In the genomic region with DNA sequence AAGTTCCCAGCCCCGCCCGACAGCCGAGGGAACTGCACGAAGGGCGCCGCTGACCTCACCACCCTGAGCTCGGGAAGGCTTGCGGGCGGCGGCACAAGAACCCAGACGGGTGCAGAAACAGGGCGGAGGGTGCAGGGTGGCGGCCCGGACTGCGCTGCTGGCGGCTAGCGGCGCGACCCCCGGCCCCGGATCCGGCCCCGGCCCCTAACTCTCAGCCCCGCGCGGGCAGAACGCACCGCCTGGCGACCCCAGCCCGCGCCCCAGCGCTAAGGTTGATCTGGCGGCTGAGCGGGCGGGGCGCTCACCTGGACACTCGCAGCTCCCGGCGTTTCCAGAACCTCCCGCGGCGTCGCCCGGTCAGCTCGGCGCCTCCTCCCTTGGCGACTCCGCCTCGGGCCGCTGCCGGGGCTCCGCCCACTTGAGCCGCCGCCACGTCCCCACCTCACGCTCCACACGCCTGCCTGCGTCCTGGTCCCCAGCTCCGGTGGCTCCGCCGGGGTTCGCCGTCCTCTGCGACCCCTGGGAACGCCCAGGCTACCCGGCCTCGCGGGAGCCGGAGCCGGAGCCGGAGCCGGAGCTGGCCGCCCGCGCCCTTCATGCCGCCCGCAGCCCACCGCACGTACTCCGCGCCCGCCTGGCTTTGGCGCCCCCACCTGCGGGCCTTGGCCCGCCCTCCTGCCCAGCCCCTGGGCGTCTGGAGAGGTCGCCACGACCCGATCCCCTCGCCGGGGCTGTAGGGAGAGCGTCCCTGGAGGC, we compare ENCODE assay signal across 8 cellular contexts. TPM values are rescaled to one million over a fixed set of nuclear protein-coding genes. Genes with fewer than 3 reads are reported as not detected.
DNase-seq lines count a peak whose midpoint lies in the region; ATAC-seq, FAIRE-seq and TF ChIP-seq lines count a peak whose summit lies in the region.

A gene (minus strand): TSS at position 369 of the 756 bp plus-strand sequence. CDS start 9,227 bp downstream, outside the sequence.

- CTCF ChIA-PET in activated CD4-positive, alpha-beta T cell treated with anti-CD3 and anti-CD28 coated beads, Interleukin-2, amount 10 ng/mL, durations not matched to agents 7 days and 5 days (lab: Charles Lee): interaction anchor here (0.8 to 1.6 kb wide), 5 partner anchors 8 to 118 kb away, joined by 3 to 4 read pairs (median 3); no protein-coding TSS in a partner anchor
- CTCF ChIA-PET in H1 (lab: Charles Lee; ENCODE audit: partially characterized antibody): interaction anchor here (0.6 to 4.3 kb wide), 15 partner anchors 8 to 823 kb away, joined by 3 to 39 read pairs (median 3); no protein-coding TSS in a partner anchor

- H3K4me1 ChIP-seq in H1 (replicated peaks in 1 of 4; ENCODE audit: control insufficient read depth in 3 of 4, insufficient read depth in 4 of 4, low read length in 3 of 4) (peaks cover 0 to 7% (median 5%) of the 10 kb centered on the region in 4 experiments; a peak in 4 of 7 replicates), lower lobe of right lung (peaks cover 48% of the 10 kb centered on the region)

- POLR2A ChIA-PET in activated CD4-positive, alpha-beta T cell treated with anti-CD3 and anti-CD28 coated beads, Interleukin-2, amount 10 ng/mL, durations not matched to agents 7 days and 5 days (lab: Charles Lee): interaction anchor here (0.6 kb wide), 1 partner anchor 11 kb away, joined by 4 read pairs; no protein-coding TSS in a partner anchor
- POLR2A ChIA-PET in H1 (lab: Charles Lee; ENCODE audit: partially characterized antibody): interaction anchor here (0.9 to 3.3 kb wide), 7 partner anchors 10 to 95 kb away, joined by 3 to 11 read pairs (median 3); a partner anchor contains a TSS

- no peaks in the 10 kb centered on the region for H3K9me3 Mint-ChIP-seq in activated CD4-positive, alpha-beta T cell treated with anti-CD3 and anti-CD28 coated beads, Interleukin-2, amount 10 ng/mL, durations not matched to agents 7 days and 5 days

- H3K79me2 ChIP-seq in H1 (ENCODE audit: control insufficient read depth in 1 of 2, insufficient read depth in 2 of 2, low read length in 2 of 2): no peaks in the 10 kb centered on the region

- DNase-seq in GM12891 (ENCODE audit: insufficient read length, low spot score): peak; percentile 86
- DNase-seq in NCI-H2107 (lab: John Stamatoyannopoulos, UW): peak; percentile 18
- peak; percentile 22 for DNase-seq in activated CD4-positive, alpha-beta T cell treated with anti-CD3 and anti-CD28 coated beads, Interleukin-2, amount 10 ng/mL, durations not matched to agents 7 days and 5 days
- DNase-seq in H1 (ENCODE audit: low read depth in 1 of 2, low spot score in 2 of 2): peak; percentile 46 to 86
- DNase-seq in lower lobe of right lung: peak; percentile 90
- DNase-seq in stimulated activated CD4-positive, alpha-beta T cell treated with anti-CD3 and anti-CD28 coated beads, TNF-alpha, amount 100 ng/mL, for 24 hours (ENCODE audit: low read depth in 3 of 3): peak in 2 of 3 experiments; percentile 2 to 48

- peak within 1 kb of the TSS; percentile 45 for H3K4me3 Mint-ChIP-seq in activated CD4-positive, alpha-beta T cell treated with anti-CD3 and anti-CD28 coated beads, Interleukin-2, amount 10 ng/mL, durations not matched to agents 7 days and 5 days

- H2BK20ac ChIP-seq in H1 (ENCODE audit: low read length): no peak within 1 kb of the TSS

- no peak within 1 kb of the TSS for H2AK5ac ChIP-seq in H1 (ENCODE audit: low read depth, low read length)

- ATAC-seq in HG02763 (IDR thresholded peaks at IDR 0.05; ENCODE audit: unreplicated experiment): peak; percentile 95
- ATAC-seq in lower lobe of right lung: peak; percentile 92 to 96

- no peaks in the 10 kb centered on the region for H3K79me1 ChIP-seq in H1 (ENCODE audit: low read depth, low read length)

- H3K36me3 ChIP-seq in H1 (ENCODE audit: control insufficient read depth in 2 of 4, insufficient read depth in 4 of 4, low read length in 3 of 4) (no peaks in the 10 kb centered on the region), lower lobe of right lung (no peaks in the 10 kb centered on the region)

- H2BK15ac ChIP-seq in H1 (ENCODE audit: low read length): no peak within 1 kb of the TSS

- peak within 1 kb of the TSS; percentile 57 to 77 (median 60) for H3K4me3 ChIP-seq in H1 (ENCODE audit: extremely low read depth in 1 of 4, insufficient read depth in 2 of 4, low read depth in 3 of 4, low read length in 4 of 4)
- peak within 1 kb of the TSS; percentile 89 for H3K4me3 ChIP-seq in lower lobe of right lung

- peaks cover 23% of the 10 kb centered on the region for H3K27me3 Mint-ChIP-seq in activated CD4-positive, alpha-beta T cell treated with anti-CD3 and anti-CD28 coated beads, Interleukin-2, amount 10 ng/mL, durations not matched to agents 7 days and 5 days

- H3K9me3 ChIP-seq in H1 (ENCODE audit: insufficient read depth in 2 of 2, low read depth in 1 of 2, low read length in 1 of 2) (no peaks in the 10 kb centered on the region), lower lobe of right lung (no peaks in the 10 kb centered on the region)

- H2BK120ac ChIP-seq in H1 (replicated peaks; ENCODE audit: low read depth, low read length): no peak within 1 kb of the TSS

- no peaks in the 10 kb centered on the region for H3K36me3 Mint-ChIP-seq in activated CD4-positive, alpha-beta T cell treated with anti-CD3 and anti-CD28 coated beads, Interleukin-2, amount 10 ng/mL, durations not matched to agents 7 days and 5 days (ENCODE audit: low read depth)

- peak within 1 kb of the TSS; percentile 63 for H2AFZ ChIP-seq in H1 (ENCODE audit: low read length)

- peak within 1 kb of the TSS; percentile 1; the same call in 1 of the 2 replicates for H2BK12ac ChIP-seq in H1 (ENCODE audit: low read depth, low read length)

- peak within 1 kb of the TSS; percentile 88; the same call in 1 of the 2 replicates for H4K8ac ChIP-seq in H1 (ENCODE audit: extremely low read depth, insufficient read depth, low read length)

- H4K91ac ChIP-seq in H1 (replicated peaks; ENCODE audit: insufficient read length, low read length): no peak within 1 kb of the TSS

- H3K4ac ChIP-seq in H1 (replicated peaks; ENCODE audit: insufficient read length, low read depth, low read length): no peak within 1 kb of the TSS

- H2BK5ac ChIP-seq in H1 (ENCODE audit: low read depth, low read length): no peak within 1 kb of the TSS; the same call in 1 of the 2 replicates

- TF ChIP-seq POLR2A in GM12891 (IDR thresholded peaks at IDR 0.05; ENCODE audit: low read depth, low read length) (no peak), H1 (IDR thresholded peaks at IDR 0.05; ENCODE audit: control extremely low read depth in 1 of 2, low read depth in 2 of 2, low read length in 2 of 2) (peak in 1 of 2 experiments; percentile 54; a peak in 1 of 3 replicates)

- H3K56ac ChIP-seq in H1 (replicated peaks; ENCODE audit: insufficient read length, low read depth, low read length): no peak within 1 kb of the TSS

- TF ChIP-seq RAD21 in H1 (IDR thresholded peaks at IDR 0.05 in 1 of 2, conservative IDR thresholded peaks at IDR 0.05 in 1 of 2; ENCODE audit: low read depth in 2 of 2, low read length in 2 of 2): no peak; a peak in 1 of 4 replicates

- no peak for TF ChIP-seq EP300 in H1 (IDR thresholded peaks at IDR 0.05; ENCODE audit: borderline replicate concordance in 1 of 2, low read depth in 2 of 2, low read length in 2 of 2)

- H3K4me2 ChIP-seq in H1 (ENCODE audit: insufficient read depth in 1 of 2, low read depth in 2 of 2, low read length in 2 of 2): peak within 1 kb of the TSS; percentile 75 to 80

- H3K4me1 Mint-ChIP-seq in activated CD4-positive, alpha-beta T cell treated with anti-CD3 and anti-CD28 coated beads, Interleukin-2, amount 10 ng/mL, durations not matched to agents 7 days and 5 days: peaks cover 16% of the 10 kb centered on the region

- H3K27ac Mint-ChIP-seq in activated CD4-positive, alpha-beta T cell treated with anti-CD3 and anti-CD28 coated beads, Interleukin-2, amount 10 ng/mL, durations not matched to agents 7 days and 5 days: no peak within 1 kb of the TSS

- no peak within 1 kb of the TSS for H3K14ac ChIP-seq in H1 (ENCODE audit: insufficient read length)

- peak within 1 kb of the TSS; percentile 71; the same call in 1 of the 2 replicates for H3K18ac ChIP-seq in H1 (ENCODE audit: extremely low read depth, low read length)

- peak within 1 kb of the TSS; percentile 58 for H3K27ac ChIP-seq in 22Rv1
- no peak within 1 kb of the TSS; the same call in 1 of the 2 replicates for H3K27ac ChIP-seq in H1 (ENCODE audit: low read depth, low read length)
- H3K27ac ChIP-seq in lower lobe of right lung: peak within 1 kb of the TSS; percentile 94

- no peak within 1 kb of the TSS for H3K23ac ChIP-seq in H1 (ENCODE audit: insufficient read length)

- peak; percentile 11; the same call in 1 of the 2 replicates for TF ChIP-seq CTCF in 22Rv1 (IDR thresholded peaks at IDR 0.05)
- no peak for TF ChIP-seq CTCF in H1 (IDR thresholded peaks at IDR 0.05; ENCODE audit: control extremely low read depth in 1 of 3, insufficient read depth in 1 of 3, low read depth in 1 of 3, low read length in 3 of 3)
- peak; percentile 38 for TF ChIP-seq CTCF in lower lobe of right lung (IDR thresholded peaks at IDR 0.05)

- FAIRE-seq in GM12891 (lab: Jason Lieb, UNC) (peak; percentile 85), H1 (lab: Jason Lieb, UNC) (no peak)

- peaks cover 5% of the 10 kb centered on the region for H3K23me2 ChIP-seq in H1 (ENCODE audit: low read depth, low read length)

- peak within 1 kb of the TSS in 3 of 4 experiments; percentile 5 to 25 (median 23); a peak in 4 of 7 replicates for H3K9ac ChIP-seq in H1 (replicated peaks in 1 of 4; ENCODE audit: extremely low read depth in 1 of 4, low read depth in 3 of 4, low read length in 3 of 4)

- H3K27me3 ChIP-seq in H1 (replicated peaks in 1 of 4; ENCODE audit: control insufficient read depth in 3 of 4, extremely low read depth in 1 of 4, insufficient read depth in 3 of 4, low read length in 3 of 4): peaks cover 3 to 22% (median 20%) of the 10 kb centered on the region in 4 experiments
- H3K27me3 ChIP-seq in lower lobe of right lung (ENCODE audit: low read depth): no peaks in the 10 kb centered on the region

- peaks cover 0 to 1% of the 10 kb centered on the region in 2 experiments for H4K20me1 ChIP-seq in H1 (replicated peaks in 1 of 2; ENCODE audit: control insufficient read depth in 1 of 2, insufficient read depth in 2 of 2, low read length in 2 of 2)

- H4K5ac ChIP-seq in H1 (ENCODE audit: insufficient read length, low read depth, low read length): peak within 1 kb of the TSS; percentile 57

- 2% methylated on average over 36 of the region's 92 CpGs; no CpG with 5 or more reads in 1 of the 2 experiments for WGBS in H1 (ENCODE audit: extremely low coverage in 1 of 2, insufficient coverage in 1 of 2, insufficient read length in 1 of 2, insufficient replicate concordance in 2 of 2, low coverage in 1 of 2, low lambda C conversion rate in 2 of 2, missing lambda C conversion rate in 1 of 2), 2 experiments

- intact Hi-C loops in lower lobe of right lung (cut with DNase I): no loop called here

RNA-seq across cellular contexts. Expression of the gene that starts here (rescaled TPM):
- 17.0 TPM for polyA plus RNA-seq in GM12891 (2012; ENCODE audit: low read depth, missing spikeins)
- total RNA-seq in activated CD4-positive, alpha-beta T cell treated with anti-CD3 and anti-CD28 coated beads, Interleukin-2, amount 10 ng/mL, durations not matched to agents 7 days and 5 days: 1 to 10 TPM; 2.3 to 2.5 TPM
- total RNA-seq in H1 (2021; fragmentation: NEBNext Ultra II Directional; extraction: Animal tissue kit (Norgen Biotek cat#: 25700)): 7.4 and 8.2 TPM in 2 replicates
- polyA plus RNA-seq in H1 (2011; rRNA removed): 8.9 and 9.3 TPM in 2 replicates
- polyA plus RNA-seq in H1 (2011; cell fraction: cytosol; rRNA removed): 11.6 TPM
- 13.6 TPM for polyA plus RNA-seq in H1 (2011; cell fraction: nucleus; rRNA removed)
- polyA plus RNA-seq in H1 (2012, experiment 1 of 2): 8.6 to 11.1 TPM (median 10.7 TPM) in 4 replicates
- 4.2 TPM for polyA plus RNA-seq in H1 (2012, experiment 2 of 2)
- polyA plus RNA-seq in H1 (2013, experiment 1 of 2): 9.8 TPM
- polyA plus RNA-seq in H1 (2013, experiment 2 of 2): 9.3 TPM
- 14.1 and 18.4 TPM in 2 replicates for polyA minus RNA-seq in H1 (2011; rRNA and poly(A)+ RNA removed)
- 5.3 TPM for polyA minus RNA-seq in H1 (2011; cell fraction: cytosol; rRNA and poly(A)+ RNA removed)
- polyA minus RNA-seq in H1 (2011; cell fraction: nucleus; rRNA and poly(A)+ RNA removed): 6.9 TPM
- total RNA-seq in lower lobe of right lung: 75.7 TPM

Comparison
In these comparisons a context has a peak if more than half of its experiments do, and no peak if none do; other contexts are left out.
1. CTCF ChIP-seq: peak in 22Rv1 (single experiment) and lower lobe of right lung (single experiment); none in H1 (0 of 3).
2. DNase-seq: peak in every context shown above with its lines; median percentile 90 in lower lobe of right lung; 86 in GM12891; 66 in H1; 25 in stimulated activated CD4-positive, alpha-beta T cell treated with anti-CD3 and anti-CD28 coated beads, TNF-alpha, amount 100 ng/mL, for 24 hours; 22 in activated CD4-positive, alpha-beta T cell treated with anti-CD3 and anti-CD28 coated beads, Interleukin-2, amount 10 ng/mL, durations not matched to agents 7 days and 5 days; 18 in NCI-H2107.